Comparison of ENCODE assay signal across 8 cellular contexts in genomic region chr17:21286771-21287702, GRCh38. TPM values are rescaled to one million over a fixed set of nuclear protein-coding genes. Genes with fewer than 3 reads are reported as not detected.
A peak's percentile ranks its signal among the peaks of the same experiment; 100 is the strongest.
DNase-seq lines count a peak whose midpoint lies in the region; ATAC-seq and TF ChIP-seq lines count a peak whose summit lies in the region.

No MANE protein-coding gene starts in this region.

- H3K4me3 ChIP-seq in CD8-positive, alpha-beta T cell (ENCODE audit: low read depth, low read length), result peak overlapping the region; percentile 78
- H3K4me3 ChIP-seq in NT2/D1 (ENCODE audit: insufficient read length, low read depth), result peak overlapping the region; percentile 11

- no peaks in the 10 kb centered on the region for H3K9me3 ChIP-seq in CD8-positive, alpha-beta T cell (ENCODE audit: low read length)
- no peaks in the 10 kb centered on the region for H3K9me3 ChIP-seq in NT2/D1 (ENCODE audit: insufficient read depth, low read length)

- DNase-seq in CD8-positive, alpha-beta T cell, result peak in 2 of 7 experiments; percentile 32 to 38
- DNase-seq in NT2/D1 (ENCODE audit: low read depth, low spot score) (no peak), chondrocyte (ENCODE audit: low spot score) (no peak), amygdala (lab: John Stamatoyannopoulos, UW) (no peak), HuH-7.5 (ENCODE audit: low spot score) (no peak)

- H3K36me3 ChIP-seq in CD8-positive, alpha-beta T cell (ENCODE audit: insufficient read depth, low read length), result no peaks in the 10 kb centered on the region
- H3K36me3 ChIP-seq in NT2/D1 (ENCODE audit: insufficient read depth, insufficient read length, low read length), result peaks cover 38% of the 10 kb centered on the region

- intact Hi-C loops in CD8-positive, alpha-beta T cell (cut with DNase I, micrococcal nuclease), result loop anchor here in 1 of 2 experiments (5.0 kb wide), 1 partner anchor 265 kb away; no protein-coding TSS in a partner anchor

- peaks cover 40% of the 10 kb centered on the region for H3K4me1 ChIP-seq in CD8-positive, alpha-beta T cell (ENCODE audit: insufficient read depth, low read length)
- peaks cover 21% of the 10 kb centered on the region for H3K4me1 ChIP-seq in NT2/D1 (ENCODE audit: insufficient read depth, insufficient read length)

- H3K27me3 Mint-ChIP-seq in CD8-positive, alpha-beta T cell (ENCODE audit: low read depth), result no peaks in the 10 kb centered on the region
- no peaks in the 10 kb centered on the region for H3K27me3 Mint-ChIP-seq in chondrocyte (ENCODE audit: low read depth)
- peaks cover 16% of the 10 kb centered on the region for H3K27me3 Mint-ChIP-seq in nephron (ENCODE audit: low read depth)

- H3K9ac ChIP-seq in NT2/D1 (ENCODE audit: insufficient read length, low read depth), result peak overlapping the region; percentile 82

- peak; percentile 1 for ATAC-seq in CD8-positive, alpha-beta T cell
- ATAC-seq in GM19467 (IDR thresholded peaks at IDR 0.05; ENCODE audit: unreplicated experiment) (no peak), GM19328 (IDR thresholded peaks at IDR 0.05; ENCODE audit: unreplicated experiment) (no peak)

- peak overlapping the region; percentile 94 for H3K4me3 Mint-ChIP-seq in CD8-positive, alpha-beta T cell
- H3K4me3 Mint-ChIP-seq in chondrocyte (ENCODE audit: unreplicated experiment), result peak overlapping the region; percentile 88
- peak overlapping the region; percentile 85 to 88 (median 86) for H3K4me3 Mint-ChIP-seq in nephron

- TF ChIP-seq CTCF in CD8-positive, alpha-beta T cell (IDR thresholded peaks at IDR 0.05), result no peak
- no peak for TF ChIP-seq CTCF in chondrocyte (IDR thresholded peaks at IDR 0.05)
- TF ChIP-seq CTCF in nephron (IDR thresholded peaks at IDR 0.05; ENCODE audit: unreplicated experiment in 3 of 3), result no peak

- peaks cover 18% of the 10 kb centered on the region for H3K36me3 Mint-ChIP-seq in CD8-positive, alpha-beta T cell
- no peaks in the 10 kb centered on the region for H3K36me3 Mint-ChIP-seq in chondrocyte (ENCODE audit: low read depth)
- no peaks in the 10 kb centered on the region for H3K36me3 Mint-ChIP-seq in nephron (ENCODE audit: low read depth)

- peaks cover 52% of the 10 kb centered on the region for H3K4me1 Mint-ChIP-seq in CD8-positive, alpha-beta T cell (ENCODE audit: low read depth)
- H3K4me1 Mint-ChIP-seq in chondrocyte (ENCODE audit: low read depth) (peaks cover 53% of the 10 kb centered on the region), nephron (peaks cover 24% of the 10 kb centered on the region)

- peak overlapping the region; percentile 96 for H3K27ac Mint-ChIP-seq in CD8-positive, alpha-beta T cell
- H3K27ac Mint-ChIP-seq in chondrocyte (ENCODE audit: unreplicated experiment) (peak overlapping the region; percentile 94), nephron (peak overlapping the region; percentile 79 to 91 (median 86))

- CTCF ChIA-PET in CD8-positive, alpha-beta T cell (lab: Charles Lee), result interaction anchor here (1.5 to 5.6 kb wide), 6 partner anchors 9 to 224 kb away, joined by 4 to 41 read pairs (median 6); no protein-coding TSS in a partner anchor

- H3K9me3 Mint-ChIP-seq in CD8-positive, alpha-beta T cell, result no peaks in the 10 kb centered on the region
- H3K9me3 Mint-ChIP-seq in chondrocyte (ENCODE audit: low read depth) (no peaks in the 10 kb centered on the region), nephron (no peaks in the 10 kb centered on the region)

- H3K27ac ChIP-seq in CD8-positive, alpha-beta T cell (ENCODE audit: low read depth, low read length), result peak overlapping the region; percentile 69

- POLR2A ChIA-PET in CD8-positive, alpha-beta T cell (lab: Charles Lee), result interaction anchor here (0.9 to 1.9 kb wide), 10 partner anchors 8 to 244 kb away, joined by 3 to 12 read pairs (median 4); partner anchors contain the start of genes DHRS7B, NATD1, TMEM11 and USP22

- no peaks in the 10 kb centered on the region for H3K27me3 ChIP-seq in CD8-positive, alpha-beta T cell (ENCODE audit: insufficient read depth, low read length)
- H3K27me3 ChIP-seq in NT2/D1 (ENCODE audit: insufficient read depth, insufficient read length), result peaks cover 16% of the 10 kb centered on the region

RNA-seq across cellular contexts. Expression of gene MAP2K3, which starts 2.5 kb away (rescaled TPM):
- total RNA-seq in CD8-positive, alpha-beta T cell, result 10 to 100 TPM; 59.9 to 63.8 TPM
- 31.3 to 38.3 TPM (median 35.9 TPM) in 3 replicates for total RNA-seq in chondrocyte

RNA-seq across cellular contexts. Expression of gene NATD1, which starts 33.8 kb away (rescaled TPM):
- total RNA-seq in CD8-positive, alpha-beta T cell, result 1 to 10 TPM; 6.3 to 6.6 TPM
- total RNA-seq in chondrocyte, result 8.2 to 18.6 TPM (median 17.2 TPM) in 3 replicates
